In genomic region chr2:64686283-64686956, GRCh38 we compare ENCODE assay signal across 2 cellular contexts.
TF ChIP-seq lines count a peak whose summit lies in the region.

No MANE protein-coding gene starts in this region.

TF ChIP-seq in A549, 52 proteins besides CTCF, POLR2A, EP300 and RAD21 (continued from another document):
- TF ChIP-seq POLR2AphosphoS2 (conservative IDR thresholded peaks at IDR 0.05; ENCODE audit: low read length) (no peak), KDM1A (IDR thresholded peaks at IDR 0.05; ENCODE audit: low read depth) (no peak), E2F6 (IDR thresholded peaks at IDR 0.05; ENCODE audit: borderline replicate concordance, low read depth) (no peak), NPAS2 (CRISPR knock-in tag; IDR thresholded peaks at IDR 0.05; ENCODE audit: borderline replicate concordance) (no peak), HOXB5 (CRISPR knock-in tag; IDR thresholded peaks at IDR 0.05) (no peak), HDAC2 (IDR thresholded peaks at IDR 0.05) (no peak), REST (IDR thresholded peaks at IDR 0.05) (no peak), HMGXB4 (CRISPR knock-in tag; IDR thresholded peaks at IDR 0.05; ENCODE audit: borderline replicate concordance) (no peak), CBX8 (IDR thresholded peaks at IDR 0.05) (no peak), ZNF302 (CRISPR knock-in tag; IDR thresholded peaks at IDR 0.05) (no peak)

TF ChIP-seq in HCT116, 20 proteins besides CTCF, POLR2A, EP300 and RAD21 (continued from another document):
- no peak for TF ChIP-seq REST (IDR thresholded peaks at IDR 0.05; ENCODE audit: low read depth)
- no peak for TF ChIP-seq JUND (IDR thresholded peaks at IDR 0.05)
- TF ChIP-seq YY1 (IDR thresholded peaks at IDR 0.05; ENCODE audit: extremely low read depth, insufficient replicate concordance, low read depth, low read length) = no peak
- TF ChIP-seq SRF (IDR thresholded peaks at IDR 0.05; ENCODE audit: low read depth) = no peak
- no peak for TF ChIP-seq CBX3 (IDR thresholded peaks at IDR 0.05; ENCODE audit: low read depth)
- no peak for TF ChIP-seq EZH2phosphoT487 (IDR thresholded peaks at IDR 0.05; ENCODE audit: borderline replicate concordance)
- TF ChIP-seq SP1 (IDR thresholded peaks at IDR 0.05; ENCODE audit: low read depth) = no peak
- TF ChIP-seq EGR1 (IDR thresholded peaks at IDR 0.05; ENCODE audit: low read depth) = no peak
- no peak for TF ChIP-seq FOSL1 (IDR thresholded peaks at IDR 0.05; ENCODE audit: low read depth)
- no peak for TF ChIP-seq ZFX (IDR thresholded peaks at IDR 0.05)
- no peak for TF ChIP-seq TCF7L2 (IDR thresholded peaks at IDR 0.05; ENCODE audit: borderline replicate concordance, extremely low read depth, insufficient read depth, insufficient read length)
- TF ChIP-seq ELF1 (IDR thresholded peaks at IDR 0.05; ENCODE audit: borderline replicate concordance, low read depth) = no peak
- TF ChIP-seq EZH2 (IDR thresholded peaks at IDR 0.05) = no peak
